Comparison of ENCODE assay signal across 6 cellular contexts in the genomic region with DNA sequence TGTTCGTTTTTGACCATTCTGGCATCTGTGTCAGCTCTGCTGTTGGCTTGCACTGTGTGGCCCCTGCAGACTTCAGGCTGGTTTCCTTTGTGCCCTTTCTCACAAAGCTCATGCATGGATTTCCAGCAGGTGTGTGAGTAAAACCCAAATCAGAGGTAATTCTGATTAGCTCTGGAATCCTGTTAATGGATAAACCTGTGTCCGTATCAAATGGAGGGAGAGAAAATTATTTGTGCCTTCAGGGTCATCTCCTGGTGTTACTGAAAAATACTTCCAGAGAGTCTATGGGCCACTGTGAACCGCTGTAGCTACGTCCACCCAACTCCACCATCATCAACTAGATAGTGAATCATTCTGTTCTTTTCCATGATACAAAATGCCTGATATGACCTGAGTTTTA.
DNase-seq lines count a peak whose midpoint lies in the region; ATAC-seq, FAIRE-seq and TF ChIP-seq lines count a peak whose summit lies in the region.
"Not testable (repeated sequence)": the region's sequence is repeated elsewhere in the genome, so short reads cannot be mapped to it uniquely, and the experiment has no call there.

No MANE protein-coding gene starts in this region.

- peak; percentile 0 for DNase-seq in CD1c-positive myeloid dendritic cell (ENCODE audit: extremely low spot score)
- peak; percentile 1 for DNase-seq in RCC 7860 (ENCODE audit: low spot score)
- peak; percentile 0 for DNase-seq in SW480 (ENCODE audit: low spot score)
- peak; percentile 92 for DNase-seq in esophagus muscularis mucosa (ENCODE audit: extremely low spot score)
- not testable (repeated sequence) for DNase-seq in HepG2 (ENCODE audit: low spot score)
- DNase-seq in neural progenitor cell (ENCODE audit: low spot score): peak; percentile 1

- H3K36me3 Mint-ChIP-seq in neural progenitor cell: not testable (repeated sequence)

- not testable (repeated sequence) for H3K27ac Mint-ChIP-seq in neural progenitor cell

- TF ChIP-seq EP300 in esophagus muscularis mucosa (IDR thresholded peaks at IDR 0.05); HepG2 (IDR thresholded peaks at IDR 0.05; ENCODE audit: low read depth in 2 of 2, low read length in 2 of 2); HepG2 (CRISPR knock-in tag; IDR thresholded peaks at IDR 0.05; ENCODE audit: borderline replicate concordance): not testable (repeated sequence)

- H3K4me1 Mint-ChIP-seq in neural progenitor cell: not testable (repeated sequence)

- not testable (repeated sequence) for H3K4me3 Mint-ChIP-seq in neural progenitor cell

- not testable (repeated sequence) for ATAC-seq in HepG2

- H3K9ac ChIP-seq in HepG2 (ENCODE audit: insufficient read depth, low read depth, low read length); neural progenitor cell: not testable (repeated sequence)

- not testable (repeated sequence) for TF ChIP-seq POLR2A in esophagus muscularis mucosa (IDR thresholded peaks at IDR 0.05; ENCODE audit: low read depth); HepG2 (IDR thresholded peaks at IDR 0.05; ENCODE audit: insufficient read depth in 1 of 2, low read depth in 2 of 2, low read length in 2 of 2)

- H3K79me2 ChIP-seq in HepG2 (ENCODE audit: insufficient read depth, low read length); neural progenitor cell (ENCODE audit: low read depth): not testable (repeated sequence)

- H3K4me2 ChIP-seq in HepG2 (ENCODE audit: low read depth, low read length); neural progenitor cell: not testable (repeated sequence)

- H3K9me3 ChIP-seq in esophagus muscularis mucosa: not testable (repeated sequence)
- H3K9me3 ChIP-seq in HepG2 (ENCODE audit: low read length): peaks cover 66% of the 10 kb centered on the region
- H3K9me3 ChIP-seq in neural progenitor cell (ENCODE audit: low read depth): peaks cover 54% of the 10 kb centered on the region

- in situ Hi-C loops in HepG2 (cut with HindIII; ENCODE audit: extremely low pct_ligation_motif_present, low pct_unique_long_range_greater_than_20kb): not testable (repeated sequence)

- not testable (repeated sequence) for H3K4me1 ChIP-seq in esophagus muscularis mucosa; HepG2 (ENCODE audit: insufficient read depth, low read length); neural progenitor cell

- not testable (repeated sequence) for H2AFZ ChIP-seq in HepG2 (ENCODE audit: low read length); neural progenitor cell (replicated peaks)

- not testable (repeated sequence) for TF ChIP-seq CTCF in esophagus muscularis mucosa (IDR thresholded peaks at IDR 0.05); HepG2 (CRISPR knock-in tag; IDR thresholded peaks at IDR 0.05); neural progenitor cell (IDR thresholded peaks at IDR 0.05)

- WGBS in esophagus muscularis mucosa: 59% methylated on average over 4 of the region's 4 CpGs
- WGBS in HepG2 (ENCODE audit: low lambda C conversion rate): 18% methylated on average over 4 of the region's 4 CpGs

- H3K27me3 ChIP-seq in esophagus muscularis mucosa; HepG2 (ENCODE audit: control insufficient read depth in 1 of 2, insufficient read depth in 2 of 2, low read length in 2 of 2); neural progenitor cell: not testable (repeated sequence)

- FAIRE-seq in RCC 7860 (lab: Jason Lieb, UNC); HepG2 (lab: Jason Lieb, UNC): not testable (repeated sequence)

- CTCF ChIA-PET in HepG2 (lab: Yijun Ruan, JAX; ENCODE audit: low intra/inter-chr PET ratio, low total read pairs): not testable (repeated sequence)

- H3F3A ChIP-seq in neural progenitor cell (ENCODE audit: low read depth): not testable (repeated sequence)

- intact Hi-C loops in esophagus muscularis mucosa (cut with DNase I); HepG2 (cut with micrococcal nuclease; ENCODE audit: unreplicated experiment): not testable (repeated sequence)

- not testable (repeated sequence) for H3K4me3 ChIP-seq in esophagus muscularis mucosa; HepG2 (replicated peaks in 1 of 3; ENCODE audit: insufficient read depth in 1 of 3, low read depth in 2 of 3, low read length in 3 of 3); neural progenitor cell

- not testable (repeated sequence) for H3K27ac ChIP-seq in esophagus muscularis mucosa (replicated peaks in 1 of 4); HepG2 (ENCODE audit: extremely low read length, insufficient read depth, low read length); neural progenitor cell

- BruUV-seq in HepG2 (replicated peaks; lab: Mats Ljungman, UMichigan): not testable (repeated sequence)

- not testable (repeated sequence) for H3K36me3 ChIP-seq in esophagus muscularis mucosa; HepG2 (replicated peaks in 1 of 2; ENCODE audit: control insufficient read depth in 1 of 2, insufficient read depth in 2 of 2, low read length in 2 of 2); neural progenitor cell

- peaks cover 51% of the 10 kb centered on the region for H3K9me3 Mint-ChIP-seq in neural progenitor cell

- POLR2A ChIA-PET in HepG2 (lab: Yijun Ruan, JAX): not testable (repeated sequence)

- H3K27me3 Mint-ChIP-seq in neural progenitor cell (ENCODE audit: insufficient read depth, low read depth): not testable (repeated sequence)

- TF ChIP-seq RAD21 in HepG2 (CRISPR knock-in tag; IDR thresholded peaks at IDR 0.05): not testable (repeated sequence)

- H4K20me1 ChIP-seq in HepG2 (ENCODE audit: insufficient read depth, low read length); neural progenitor cell (ENCODE audit: low read depth): not testable (repeated sequence)

TF ChIP-seq in HepG2, 621 proteins besides CTCF, POLR2A, EP300 and RAD21:
- 0 out of 2 replicates have a peak, but pooled peaks have one; percentile 1 for TF ChIP-seq ATF7 (IDR thresholded peaks at IDR 0.05)
- TF ChIP-seq ATF7 (CRISPR knock-in tag; IDR thresholded peaks at IDR 0.05): not testable (repeated sequence)
TF ChIP-seq in HepG2: peak in this region for 1; not testable (repeated sequence) for 620.
